ENCODE assay signal across 8 cellular contexts in genomic region chr1:204445860-204446412, GRCh38. TPM values are rescaled to one million over a fixed set of nuclear protein-coding genes. Genes with fewer than 3 reads are reported as not detected.
DNase-seq lines count a peak whose midpoint lies in the region; ATAC-seq and TF ChIP-seq lines count a peak whose summit lies in the region.

No MANE protein-coding gene starts in this region.

- H3K4me2 ChIP-seq in mammary epithelial cell (ENCODE audit: insufficient read depth, low read depth, low read length), result no peak overlapping the region
- no peak overlapping the region for H3K4me2 ChIP-seq in MM.1S (ENCODE audit: low read depth, low read length)
- H3K4me2 ChIP-seq in smooth muscle cell, result no peak overlapping the region

- H3K79me2 ChIP-seq in mammary epithelial cell (ENCODE audit: insufficient read depth, low read length), result no peaks in the 10 kb centered on the region
- no peaks in the 10 kb centered on the region for H3K79me2 ChIP-seq in MM.1S (ENCODE audit: low read length)
- no peaks in the 10 kb centered on the region for H3K79me2 ChIP-seq in smooth muscle cell (ENCODE audit: low read depth)

- H3K9ac ChIP-seq in mammary epithelial cell (ENCODE audit: insufficient read depth, low read length) (no peak overlapping the region), MM.1S (ENCODE audit: low read length) (no peak overlapping the region), smooth muscle cell (ENCODE audit: low read depth) (no peak overlapping the region)

- no peaks in the 10 kb centered on the region for H4K20me1 ChIP-seq in mammary epithelial cell (ENCODE audit: insufficient read depth, low read length)
- no peaks in the 10 kb centered on the region for H4K20me1 ChIP-seq in MM.1S (ENCODE audit: insufficient read depth, low read length)
- no peaks in the 10 kb centered on the region for H4K20me1 ChIP-seq in smooth muscle cell (ENCODE audit: low read depth)

- H3K36me3 ChIP-seq in mammary epithelial cell (ENCODE audit: insufficient read depth, low read length), result no peaks in the 10 kb centered on the region
- H3K36me3 ChIP-seq in MM.1S (replicated peaks; ENCODE audit: insufficient read depth, low read length), result no peaks in the 10 kb centered on the region
- H3K36me3 ChIP-seq in effector memory CD4-positive, alpha-beta T cell (ENCODE audit: control insufficient read depth, insufficient read depth, low read length), result peaks cover 56% of the 10 kb centered on the region
- no peaks in the 10 kb centered on the region for H3K36me3 ChIP-seq in smooth muscle cell (ENCODE audit: low read depth)

- H3F3A ChIP-seq in MM.1S (ENCODE audit: insufficient read depth, low read length), result no peaks in the 10 kb centered on the region
- no peaks in the 10 kb centered on the region for H3F3A ChIP-seq in smooth muscle cell (ENCODE audit: low read depth)

- POLR2A ChIA-PET in MCF 10A (lab: Yijun Ruan, JAX), result interaction anchor here (1.2 to 5.1 kb wide), 3 partner anchors 12 to 70 kb away, joined by 3 to 64 read pairs (median 5); partner anchors contain the start of genes MDM4 and PIK3C2B
- POLR2A ChIA-PET in activated CD4-positive, alpha-beta T cell treated with anti-CD3 and anti-CD28 coated beads for 36 hours (lab: Charles Lee), result interaction anchor here (0.9 to 1.4 kb wide), 2 partner anchors 38 to 48 kb away, joined by 4 read pairs; no protein-coding TSS in a partner anchor

- H3K4me1 ChIP-seq in mammary epithelial cell (ENCODE audit: insufficient read depth, low read length), result peaks cover 32% of the 10 kb centered on the region
- no peaks in the 10 kb centered on the region; the same call in 1 of the 2 replicates for H3K4me1 ChIP-seq in MM.1S (ENCODE audit: low read length)
- peaks cover 13% of the 10 kb centered on the region for H3K4me1 ChIP-seq in effector memory CD4-positive, alpha-beta T cell (ENCODE audit: control insufficient read depth, insufficient read depth, low read length, poor library complexity, severe bottlenecking)
- H3K4me1 ChIP-seq in smooth muscle cell (ENCODE audit: low read depth), result peaks cover 2% of the 10 kb centered on the region

- intact Hi-C loops in MCF 10A (cut with micrococcal nuclease), result loop anchor here (1.0 kb wide), 1 partner anchor 48 kb away; the partner anchor contains the start of gene PIK3C2B
- intact Hi-C loops in mammary epithelial cell (cut with micrococcal nuclease), result loop anchor here (1.0 kb wide), 2 partner anchors 48 to 57 kb away; partner anchors contain the start of gene PIK3C2B
- intact Hi-C loops in activated CD4-positive, alpha-beta T cell treated with anti-CD3 and anti-CD28 coated beads for 36 hours (cut with DNase I, micrococcal nuclease), result loop anchor here (1.0 to 2.0 kb wide), 4 partner anchors 48 to 361 kb away; partner anchors contain the start of gene PIK3C2B (in 2 of the 2)

- H3K4me1 Mint-ChIP-seq in MCF 10A (ENCODE audit: insufficient read depth, unreplicated experiment), result peaks cover 46% of the 10 kb centered on the region
- peaks cover 45% of the 10 kb centered on the region for H3K4me1 Mint-ChIP-seq in activated CD4-positive, alpha-beta T cell treated with anti-CD3 and anti-CD28 coated beads for 36 hours

- DNase-seq in MCF 10A (ENCODE audit: unreplicated experiment) (peak; percentile 41), mammary epithelial cell (no peak), MM.1S (peak; percentile 69), smooth muscle cell (lab: John Stamatoyannopoulos, UW; ENCODE audit: unreplicated experiment) (no peak), NCI-H2029 treated with DMSO at 0.1 percent for 48 hours (lab: John Stamatoyannopoulos, UW) (no peak)
- DNase-seq in activated CD4-positive, alpha-beta T cell treated with anti-CD3 and anti-CD28 coated beads for 36 hours, result peak; percentile 82
- peak; percentile 29 to 43 (median 37) for DNase-seq in effector memory CD4-positive, alpha-beta T cell

- dilution Hi-C loops in mammary epithelial cell (cut with HindIII; ENCODE audit: low sequenced_read_pairs), result loop anchor here (5.0 kb wide), 1 partner anchor 44 kb away; no protein-coding TSS in a partner anchor

- no peaks in the 10 kb centered on the region for H3K9me3 Mint-ChIP-seq in MCF 10A (ENCODE audit: unreplicated experiment)
- H3K9me3 Mint-ChIP-seq in activated CD4-positive, alpha-beta T cell treated with anti-CD3 and anti-CD28 coated beads for 36 hours (ENCODE audit: low read depth), result no peaks in the 10 kb centered on the region

- peak; percentile 40 for ATAC-seq in activated CD4-positive, alpha-beta T cell treated with anti-CD3 and anti-CD28 coated beads for 36 hours
- ATAC-seq in HG03342 (IDR thresholded peaks at IDR 0.05; ENCODE audit: unreplicated experiment), result no peak

- H3K4me3 ChIP-seq in mammary epithelial cell (replicated peaks in 1 of 3; ENCODE audit: insufficient read depth in 1 of 3, low read depth in 2 of 3, low read length in 3 of 3), result no peak overlapping the region
- H3K4me3 ChIP-seq in MM.1S (ENCODE audit: low read length), result no peak overlapping the region
- no peak overlapping the region for H3K4me3 ChIP-seq in effector memory CD4-positive, alpha-beta T cell (ENCODE audit: insufficient read depth, low read depth, low read length, poor library complexity, severe bottlenecking)
- H3K4me3 ChIP-seq in smooth muscle cell, result no peak overlapping the region

- H3K27ac Mint-ChIP-seq in MCF 10A (ENCODE audit: low read depth, unreplicated experiment), result no peak overlapping the region
- H3K27ac Mint-ChIP-seq in activated CD4-positive, alpha-beta T cell treated with anti-CD3 and anti-CD28 coated beads for 36 hours, result peak overlapping the region; percentile 86

- WGBS in mammary epithelial cell (ENCODE audit: low coverage, missing lambda C conversion rate), result 80% methylated on average over 11 of the region's 11 CpGs
- 53% methylated on average over 11 of the region's 11 CpGs for WGBS in smooth muscle cell (ENCODE audit: low lambda C conversion rate)

- H3K9me2 ChIP-seq in MM.1S (replicated peaks; ENCODE audit: insufficient read depth, low read length), result no peaks in the 10 kb centered on the region

- H3K27ac ChIP-seq in mammary epithelial cell (ENCODE audit: insufficient read depth, low read depth, low read length) (no peak overlapping the region), MM.1S (ENCODE audit: low read length) (no peak overlapping the region), smooth muscle cell (ENCODE audit: low read depth) (no peak overlapping the region)
- no peak overlapping the region for H3K27ac ChIP-seq in effector memory CD4-positive, alpha-beta T cell (ENCODE audit: insufficient read depth, low read length, poor library complexity, severe bottlenecking)

- H2AFZ ChIP-seq in mammary epithelial cell (ENCODE audit: low read depth, low read length) (no peak overlapping the region), MM.1S (ENCODE audit: low read length) (no peak overlapping the region), smooth muscle cell (ENCODE audit: low read depth) (no peak overlapping the region)

- H3K9me3 ChIP-seq in mammary epithelial cell (replicated peaks; ENCODE audit: insufficient read depth, low read length), result no peaks in the 10 kb centered on the region
- H3K9me3 ChIP-seq in MM.1S (replicated peaks; ENCODE audit: insufficient read depth, low read length), result no peaks in the 10 kb centered on the region
- H3K9me3 ChIP-seq in effector memory CD4-positive, alpha-beta T cell (ENCODE audit: control insufficient read depth, low read length), result no peaks in the 10 kb centered on the region
- no peaks in the 10 kb centered on the region for H3K9me3 ChIP-seq in smooth muscle cell (replicated peaks; ENCODE audit: low read depth)

- no peaks in the 10 kb centered on the region for H3K27me3 Mint-ChIP-seq in MCF 10A (ENCODE audit: insufficient read depth, unreplicated experiment)
- H3K27me3 Mint-ChIP-seq in activated CD4-positive, alpha-beta T cell treated with anti-CD3 and anti-CD28 coated beads for 36 hours, result no peaks in the 10 kb centered on the region

- BruUV-seq in MCF 10A (replicated peaks; lab: Mats Ljungman, UMichigan) (no TSS peak), mammary epithelial cell (replicated peaks; lab: Mats Ljungman, UMichigan) (no TSS peak)

- H3K4me3 Mint-ChIP-seq in MCF 10A (ENCODE audit: unreplicated experiment), result no peak overlapping the region
- H3K4me3 Mint-ChIP-seq in activated CD4-positive, alpha-beta T cell treated with anti-CD3 and anti-CD28 coated beads for 36 hours, result no peak overlapping the region

- TF ChIP-seq CTCF in MCF 10A (IDR thresholded peaks at IDR 0.05; ENCODE audit: unreplicated experiment) (peak; percentile 57), mammary epithelial cell (conservative IDR thresholded peaks at IDR 0.05 in 1 of 2, IDR thresholded peaks at IDR 0.05 in 1 of 2; ENCODE audit: extremely low read depth in 1 of 2, insufficient read depth in 1 of 2, low read depth in 1 of 2, low read length in 2 of 2) (peak in 1 of 2 donors; percentile 50), MM.1S (IDR thresholded peaks at IDR 0.05; ENCODE audit: low read length) (peak; percentile 63), smooth muscle cell (IDR thresholded peaks at IDR 0.05; ENCODE audit: borderline replicate concordance, insufficient read depth, poor library complexity, severe bottlenecking) (peak; percentile 43)

- in situ Hi-C loops in mammary epithelial cell (cut with MboI; ENCODE audit: low sequenced_read_pairs in 2 of 2), result no loop called here

- CTCF ChIA-PET in MCF 10A (lab: Yijun Ruan, JAX), result interaction anchor here (0.6 to 38.8 kb wide), 16 partner anchors 9 to 361 kb away, joined by 3 to 1125 read pairs (median 5); partner anchors contain the start of gene PIK3C2B
- CTCF ChIA-PET in mammary epithelial cell (lab: Charles Lee; ENCODE audit: low non-redundant PET), result interaction anchor here (0.6 kb wide), 1 partner anchor 49 kb away, joined by 4 read pairs; the partner anchor contains the start of gene PIK3C2B
- CTCF ChIA-PET in activated CD4-positive, alpha-beta T cell treated with anti-CD3 and anti-CD28 coated beads for 36 hours (lab: Charles Lee), result interaction anchor here (0.6 to 31.0 kb wide), 18 partner anchors 9 to 361 kb away, joined by 3 to 910 read pairs (median 6); partner anchors contain the start of gene PIK3C2B

- peaks cover 19% of the 10 kb centered on the region for H3K36me3 Mint-ChIP-seq in MCF 10A (ENCODE audit: insufficient read depth, unreplicated experiment)
- peaks cover 40% of the 10 kb centered on the region for H3K36me3 Mint-ChIP-seq in activated CD4-positive, alpha-beta T cell treated with anti-CD3 and anti-CD28 coated beads for 36 hours (ENCODE audit: low read depth)

- H3K27me3 ChIP-seq in mammary epithelial cell (ENCODE audit: insufficient read depth, low read length), result no peaks in the 10 kb centered on the region
- H3K27me3 ChIP-seq in MM.1S (replicated peaks; ENCODE audit: insufficient read depth, low read length), result no peaks in the 10 kb centered on the region
- no peaks in the 10 kb centered on the region for H3K27me3 ChIP-seq in effector memory CD4-positive, alpha-beta T cell (replicated peaks; ENCODE audit: control insufficient read depth, insufficient read depth, low read length, poor library complexity, severe bottlenecking)
- no peaks in the 10 kb centered on the region for H3K27me3 ChIP-seq in smooth muscle cell (ENCODE audit: low read depth)

RNA-seq across cellular contexts. Expression of gene PPP1R15B, which starts 34.3 kb away (rescaled TPM):
- 86.0 and 94.8 TPM in 2 replicates for total RNA-seq in MCF 10A (2022)
- 10 to 100 TPM; 33.4 to 37.5 TPM for total RNA-seq in mammary epithelial cell
- polyA plus RNA-seq in mammary epithelial cell, result 20.1 TPM
- polyA minus RNA-seq in mammary epithelial cell, result 41.7 TPM
- 10 to 100 TPM; 55.9 to 57.6 TPM for total RNA-seq in activated CD4-positive, alpha-beta T cell treated with anti-CD3 and anti-CD28 coated beads for 36 hours
- 68.1 and 74.8 TPM in 2 replicates for total RNA-seq in smooth muscle cell
- polyA plus RNA-seq in smooth muscle cell, result 24.1 and 25.0 TPM in 2 replicates

RNA-seq across cellular contexts. Expression of gene PIK3C2B, which starts 48.7 kb away (rescaled TPM):
- 3.4 and 4.4 TPM in 2 replicates for total RNA-seq in MCF 10A (2022)
- total RNA-seq in mammary epithelial cell, result 10 to 100 TPM in 1 of 2 donors, 1 to 10 TPM in 1; 7.5 to 14.5 TPM
- polyA plus RNA-seq in mammary epithelial cell, result 6.0 TPM
- 9.3 TPM for polyA minus RNA-seq in mammary epithelial cell
- total RNA-seq in activated CD4-positive, alpha-beta T cell treated with anti-CD3 and anti-CD28 coated beads for 36 hours, result 10 to 100 TPM; 38.2 to 44.0 TPM
- total RNA-seq in smooth muscle cell, result 9.5 and 11.5 TPM in 2 replicates
- 3.0 and 5.0 TPM in 2 replicates for polyA plus RNA-seq in smooth muscle cell

Comparison
In these comparisons a context has a peak if more than half of its experiments do, and no peak if none do; other contexts are left out.
1. DNase-seq: peak in MCF 10A (single experiment), MM.1S (single experiment), activated CD4-positive, alpha-beta T cell treated with anti-CD3 and anti-CD28 coated beads for 36 hours (single experiment) and effector memory CD4-positive, alpha-beta T cell (3 of 3); none in mammary epithelial cell (single experiment), smooth muscle cell (single experiment) and NCI-H2029 treated with DMSO at 0.1 percent for 48 hours (single experiment).